In genomic region chr15:37099321-37100108, GRCh38 we compare ENCODE assay signal across 8 cellular contexts. TPM values are rescaled to one million over a fixed set of nuclear protein-coding genes. Genes with fewer than 3 reads are reported as not detected.
DNase-seq lines count a peak whose midpoint lies in the region; ATAC-seq and TF ChIP-seq lines count a peak whose summit lies in the region.

No MANE protein-coding gene starts in this region.

- no peak for TF ChIP-seq CTCF in CD8-positive, alpha-beta T cell (IDR thresholded peaks at IDR 0.05)
- TF ChIP-seq CTCF in H9 (conservative IDR thresholded peaks at IDR 0.05) (no peak), epithelial cell of proximal tubule (conservative IDR thresholded peaks at IDR 0.05; ENCODE audit: low read depth, low read length) (no peak), neural progenitor cell (IDR thresholded peaks at IDR 0.05) (no peak), GM10248 (IDR thresholded peaks at IDR 0.05; ENCODE audit: control extremely low read depth, extremely low read depth, low read depth, missing control alignments) (no peak)

- peaks cover 53% of the 10 kb centered on the region for H3K4me1 Mint-ChIP-seq in CD8-positive, alpha-beta T cell (ENCODE audit: low read depth)
- peaks cover 67 to 79% of the 10 kb centered on the region in 2 experiments for H3K4me1 Mint-ChIP-seq in H9
- H3K4me1 Mint-ChIP-seq in neural progenitor cell = peaks cover 43% of the 10 kb centered on the region

- H2BK15ac ChIP-seq in H9 (ENCODE audit: low read depth, low read length) = no peak overlapping the region

- peak overlapping the region; percentile 68 for H3K4me3 ChIP-seq in CD8-positive, alpha-beta T cell (ENCODE audit: low read depth, low read length)
- H3K4me3 ChIP-seq in SJSA1 (peak overlapping the region; percentile 81), epithelial cell of proximal tubule (ENCODE audit: low read depth, low read length) (peak overlapping the region; percentile 80), neural progenitor cell (peak overlapping the region; percentile 67)

- H3K36me3 Mint-ChIP-seq in CD8-positive, alpha-beta T cell = peaks cover 2% of the 10 kb centered on the region
- H3K36me3 Mint-ChIP-seq in H9 (ENCODE audit: insufficient read depth in 1 of 3, low read depth in 3 of 3) (no peaks in the 10 kb centered on the region; a peak in 1 of 7 replicates), neural progenitor cell (no peaks in the 10 kb centered on the region)

- no peak overlapping the region for H2BK12ac ChIP-seq in H9 (ENCODE audit: insufficient read length, low read depth, low read length)

- no peaks in the 10 kb centered on the region for H3K36me3 ChIP-seq in CD8-positive, alpha-beta T cell (ENCODE audit: insufficient read depth, low read length)
- H3K36me3 ChIP-seq in SJSA1 (no peaks in the 10 kb centered on the region), neural progenitor cell (no peaks in the 10 kb centered on the region)

- DNase-seq in CD8-positive, alpha-beta T cell = no peak
- DNase-seq in H9 (no peak), SJSA1 (ENCODE audit: low read depth in 1 of 2, low spot score in 2 of 2) (peak in 1 of 2 experiments; percentile 52), epithelial cell of proximal tubule (ENCODE audit: low read depth) (no peak), neural progenitor cell (ENCODE audit: low spot score) (peak; percentile 40), GM10248 (ENCODE audit: extremely low spot score) (no peak)
- DNase-seq in activated CD4-positive, alpha-beta T cell treated with anti-CD3 and anti-CD28 coated beads, Interleukin-2, amount 50 U/mL, for 1 hour = no peak

- no peaks in the 10 kb centered on the region for H3K79me1 ChIP-seq in H9 (ENCODE audit: insufficient read depth, low read depth, low read length, poor library complexity, severe bottlenecking)

- H3K9me3 Mint-ChIP-seq in CD8-positive, alpha-beta T cell = peaks cover 3% of the 10 kb centered on the region
- H3K9me3 Mint-ChIP-seq in H9 = peaks cover 0 to 5% of the 10 kb centered on the region in 2 experiments; a peak in 1 of 5 replicates
- no peaks in the 10 kb centered on the region for H3K9me3 Mint-ChIP-seq in neural progenitor cell

- no peak for ATAC-seq in CD8-positive, alpha-beta T cell
- ATAC-seq in HG03280 (IDR thresholded peaks at IDR 0.05; ENCODE audit: unreplicated experiment) = no peak

- no peak overlapping the region for H4K8ac ChIP-seq in H9 (replicated peaks; ENCODE audit: insufficient read length, low read depth, low read length)

- H3T11ph ChIP-seq in H9 (ENCODE audit: low read length) = no peak overlapping the region

- peaks cover 67% of the 10 kb centered on the region for H3K23me2 ChIP-seq in H9 (ENCODE audit: insufficient read length, low read depth, low read length, poor library complexity, severe bottlenecking)

- peaks cover 82% of the 10 kb centered on the region for H3K27me3 Mint-ChIP-seq in CD8-positive, alpha-beta T cell (ENCODE audit: low read depth)
- H3K27me3 Mint-ChIP-seq in H9 (ENCODE audit: low read depth) (peaks cover 96% of the 10 kb centered on the region), neural progenitor cell (ENCODE audit: insufficient read depth, low read depth) (peaks cover 70% of the 10 kb centered on the region)

- no peak overlapping the region for H2BK20ac ChIP-seq in H9 (ENCODE audit: low read depth, low read length, poor library complexity, severe bottlenecking)

- H3K56ac ChIP-seq in H9 (ENCODE audit: insufficient read length, low read depth, low read length) = no peak overlapping the region

- no peak overlapping the region for H4K5ac ChIP-seq in H9 (ENCODE audit: insufficient read length, low read depth, low read length)

- H2BK5ac ChIP-seq in H9 (ENCODE audit: insufficient read length, low read length) = no peak overlapping the region

- no peak overlapping the region for H2AK5ac ChIP-seq in H9 (ENCODE audit: insufficient read length, low read length)

- H3K18ac ChIP-seq in H9 (ENCODE audit: insufficient read length, low read depth, low read length) = no peak overlapping the region

- POLR2A ChIA-PET in CD8-positive, alpha-beta T cell (lab: Charles Lee) = interaction anchor here (0.6 kb wide), 1 partner anchor 643 kb away, joined by 3 read pairs; no protein-coding TSS in a partner anchor
- POLR2A ChIA-PET in GM10248 (lab: Yijun Ruan, JAX) = no interaction called here

- peak overlapping the region; percentile 96 for H3K4me3 Mint-ChIP-seq in CD8-positive, alpha-beta T cell
- H3K4me3 Mint-ChIP-seq in H9 (peak overlapping the region; percentile 79 to 96), neural progenitor cell (peak overlapping the region; percentile 94)

- no peak overlapping the region for H2AFZ ChIP-seq in H9 (ENCODE audit: low read length)
- H2AFZ ChIP-seq in neural progenitor cell (replicated peaks) = peak overlapping the region; percentile 30

- no peak overlapping the region for H3K14ac ChIP-seq in H9 (ENCODE audit: insufficient read depth, low read length)

- WGBS in H9 (ENCODE audit: extremely low coverage, insufficient read length, low lambda C conversion rate) = 17% methylated on average over 1 of the region's 21 CpGs

- H3K4ac ChIP-seq in H9 (ENCODE audit: low read depth, low read length) = no peak overlapping the region

- no peak overlapping the region for H4K91ac ChIP-seq in H9 (ENCODE audit: insufficient read length, low read depth, low read length)

- H3K4me2 ChIP-seq in H9 (ENCODE audit: insufficient read depth, insufficient read length, low read length) (peak overlapping the region; percentile 92), neural progenitor cell (peak overlapping the region; percentile 96)

- no peak overlapping the region for H2BK120ac ChIP-seq in H9 (ENCODE audit: low read depth, low read length, poor library complexity, severe bottlenecking)

- intact Hi-C loops in CD8-positive, alpha-beta T cell (cut with DNase I, micrococcal nuclease) = no loop called here

- H3K79me2 ChIP-seq in H9 (ENCODE audit: insufficient read depth, low read length) (no peaks in the 10 kb centered on the region), neural progenitor cell (ENCODE audit: low read depth) (peaks cover 39% of the 10 kb centered on the region)

- H3K9ac ChIP-seq in H9 (ENCODE audit: extremely low read depth, insufficient read length, low read length) (no peak overlapping the region), neural progenitor cell (no peak overlapping the region)

- H4K20me1 ChIP-seq in H9 (ENCODE audit: control insufficient read depth, insufficient read depth, insufficient read length) = no peaks in the 10 kb centered on the region
- peaks cover 17% of the 10 kb centered on the region for H4K20me1 ChIP-seq in neural progenitor cell (ENCODE audit: low read depth)

- CTCF ChIA-PET in CD8-positive, alpha-beta T cell (lab: Charles Lee) = no interaction called here
- CTCF ChIA-PET in GM10248 (lab: Yijun Ruan, JAX) = no interaction called here

- peaks cover 30% of the 10 kb centered on the region for H3K4me1 ChIP-seq in CD8-positive, alpha-beta T cell (ENCODE audit: insufficient read depth, low read length)
- H3K4me1 ChIP-seq in H9 (ENCODE audit: insufficient read depth, low read length) (0 out of 2 replicates have a peak, but pooled peaks cover 3% of the 10 kb centered on the region), SJSA1 (replicated peaks) (peaks cover 12% of the 10 kb centered on the region), neural progenitor cell (peaks cover 36% of the 10 kb centered on the region)

- no peak overlapping the region for H3K27ac Mint-ChIP-seq in CD8-positive, alpha-beta T cell
- H3K27ac Mint-ChIP-seq in H9 = 0 out of 7 replicates have a peak overlapping the region, but pooled peaks of 1 of the 3 experiments have one; percentile 31
- H3K27ac Mint-ChIP-seq in neural progenitor cell = no peak overlapping the region

- no peaks in the 10 kb centered on the region for H3K9me3 ChIP-seq in CD8-positive, alpha-beta T cell (ENCODE audit: low read length)
- H3K9me3 ChIP-seq in H9 (ENCODE audit: control insufficient read depth, low read depth, low read length) (no peaks in the 10 kb centered on the region), SJSA1 (replicated peaks) (no peaks in the 10 kb centered on the region), neural progenitor cell (ENCODE audit: low read depth) (no peaks in the 10 kb centered on the region)

- H3K27ac ChIP-seq in CD8-positive, alpha-beta T cell (ENCODE audit: low read depth, low read length) = no peak overlapping the region
- H3K27ac ChIP-seq in H9 (ENCODE audit: insufficient read length, low read depth, low read length) (no peak overlapping the region), SJSA1 (peak overlapping the region; percentile 93), neural progenitor cell (no peak overlapping the region)

- H3K27me3 ChIP-seq in CD8-positive, alpha-beta T cell (ENCODE audit: insufficient read depth, low read length) = peaks cover 30% of the 10 kb centered on the region
- H3K27me3 ChIP-seq in H9 (ENCODE audit: insufficient read depth, low read length) (peaks cover 64% of the 10 kb centered on the region), SJSA1 (replicated peaks) (peaks cover 3% of the 10 kb centered on the region), neural progenitor cell (peaks cover 69% of the 10 kb centered on the region)

- H3F3A ChIP-seq in neural progenitor cell (ENCODE audit: low read depth) = peaks cover 83% of the 10 kb centered on the region

- no peak overlapping the region for H3K23ac ChIP-seq in H9 (ENCODE audit: insufficient read length, low read depth, low read length)

RNA-seq across cellular contexts. Expression of gene MEIS2, which starts 0.8 kb away (rescaled TPM):
- total RNA-seq in CD8-positive, alpha-beta T cell = not detected
- total RNA-seq in H9 (2021) (0.35 and 0.50 TPM in 2 replicates), epithelial cell of proximal tubule (9.1 and 14.0 TPM in 2 replicates), neural progenitor cell (ENCODE audit: low replicate concordance) (18.3 and 21.5 TPM in 2 replicates)
- 3.0 and 4.2 TPM in 2 replicates for total RNA-seq in SJSA1 (2014; rRNA removed; shearing (Covaris generic))
